Comparison of ENCODE assay signal across 1 cellular context in the genomic region with DNA sequence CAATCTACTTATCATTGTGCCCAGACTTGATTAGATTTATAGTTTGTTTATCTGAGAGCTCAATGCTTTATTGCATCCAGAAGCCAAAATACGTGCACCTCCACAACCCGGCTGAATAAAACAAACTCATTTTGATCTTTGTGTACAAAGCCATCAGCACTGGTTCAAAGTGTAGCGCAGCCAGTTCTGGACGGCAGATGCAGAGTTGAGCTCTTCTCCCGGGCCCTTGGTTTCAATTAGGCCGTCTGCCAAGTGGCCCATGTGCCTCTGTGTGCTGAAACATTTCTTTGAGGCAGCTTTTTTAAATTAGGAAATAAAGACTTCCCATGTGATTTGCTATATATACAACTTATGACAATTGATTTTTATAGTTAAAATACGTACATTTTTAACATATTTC.
A peak's percentile ranks its signal among the peaks of the same experiment; 100 is the strongest.
TF ChIP-seq lines count a peak whose summit lies in the region.

No MANE protein-coding gene starts in this region.

TF ChIP-seq in HepG2, 621 proteins besides CTCF, POLR2A, EP300 and RAD21 (continued from another document and continues in another):
- TF ChIP-seq, protein P1, sequence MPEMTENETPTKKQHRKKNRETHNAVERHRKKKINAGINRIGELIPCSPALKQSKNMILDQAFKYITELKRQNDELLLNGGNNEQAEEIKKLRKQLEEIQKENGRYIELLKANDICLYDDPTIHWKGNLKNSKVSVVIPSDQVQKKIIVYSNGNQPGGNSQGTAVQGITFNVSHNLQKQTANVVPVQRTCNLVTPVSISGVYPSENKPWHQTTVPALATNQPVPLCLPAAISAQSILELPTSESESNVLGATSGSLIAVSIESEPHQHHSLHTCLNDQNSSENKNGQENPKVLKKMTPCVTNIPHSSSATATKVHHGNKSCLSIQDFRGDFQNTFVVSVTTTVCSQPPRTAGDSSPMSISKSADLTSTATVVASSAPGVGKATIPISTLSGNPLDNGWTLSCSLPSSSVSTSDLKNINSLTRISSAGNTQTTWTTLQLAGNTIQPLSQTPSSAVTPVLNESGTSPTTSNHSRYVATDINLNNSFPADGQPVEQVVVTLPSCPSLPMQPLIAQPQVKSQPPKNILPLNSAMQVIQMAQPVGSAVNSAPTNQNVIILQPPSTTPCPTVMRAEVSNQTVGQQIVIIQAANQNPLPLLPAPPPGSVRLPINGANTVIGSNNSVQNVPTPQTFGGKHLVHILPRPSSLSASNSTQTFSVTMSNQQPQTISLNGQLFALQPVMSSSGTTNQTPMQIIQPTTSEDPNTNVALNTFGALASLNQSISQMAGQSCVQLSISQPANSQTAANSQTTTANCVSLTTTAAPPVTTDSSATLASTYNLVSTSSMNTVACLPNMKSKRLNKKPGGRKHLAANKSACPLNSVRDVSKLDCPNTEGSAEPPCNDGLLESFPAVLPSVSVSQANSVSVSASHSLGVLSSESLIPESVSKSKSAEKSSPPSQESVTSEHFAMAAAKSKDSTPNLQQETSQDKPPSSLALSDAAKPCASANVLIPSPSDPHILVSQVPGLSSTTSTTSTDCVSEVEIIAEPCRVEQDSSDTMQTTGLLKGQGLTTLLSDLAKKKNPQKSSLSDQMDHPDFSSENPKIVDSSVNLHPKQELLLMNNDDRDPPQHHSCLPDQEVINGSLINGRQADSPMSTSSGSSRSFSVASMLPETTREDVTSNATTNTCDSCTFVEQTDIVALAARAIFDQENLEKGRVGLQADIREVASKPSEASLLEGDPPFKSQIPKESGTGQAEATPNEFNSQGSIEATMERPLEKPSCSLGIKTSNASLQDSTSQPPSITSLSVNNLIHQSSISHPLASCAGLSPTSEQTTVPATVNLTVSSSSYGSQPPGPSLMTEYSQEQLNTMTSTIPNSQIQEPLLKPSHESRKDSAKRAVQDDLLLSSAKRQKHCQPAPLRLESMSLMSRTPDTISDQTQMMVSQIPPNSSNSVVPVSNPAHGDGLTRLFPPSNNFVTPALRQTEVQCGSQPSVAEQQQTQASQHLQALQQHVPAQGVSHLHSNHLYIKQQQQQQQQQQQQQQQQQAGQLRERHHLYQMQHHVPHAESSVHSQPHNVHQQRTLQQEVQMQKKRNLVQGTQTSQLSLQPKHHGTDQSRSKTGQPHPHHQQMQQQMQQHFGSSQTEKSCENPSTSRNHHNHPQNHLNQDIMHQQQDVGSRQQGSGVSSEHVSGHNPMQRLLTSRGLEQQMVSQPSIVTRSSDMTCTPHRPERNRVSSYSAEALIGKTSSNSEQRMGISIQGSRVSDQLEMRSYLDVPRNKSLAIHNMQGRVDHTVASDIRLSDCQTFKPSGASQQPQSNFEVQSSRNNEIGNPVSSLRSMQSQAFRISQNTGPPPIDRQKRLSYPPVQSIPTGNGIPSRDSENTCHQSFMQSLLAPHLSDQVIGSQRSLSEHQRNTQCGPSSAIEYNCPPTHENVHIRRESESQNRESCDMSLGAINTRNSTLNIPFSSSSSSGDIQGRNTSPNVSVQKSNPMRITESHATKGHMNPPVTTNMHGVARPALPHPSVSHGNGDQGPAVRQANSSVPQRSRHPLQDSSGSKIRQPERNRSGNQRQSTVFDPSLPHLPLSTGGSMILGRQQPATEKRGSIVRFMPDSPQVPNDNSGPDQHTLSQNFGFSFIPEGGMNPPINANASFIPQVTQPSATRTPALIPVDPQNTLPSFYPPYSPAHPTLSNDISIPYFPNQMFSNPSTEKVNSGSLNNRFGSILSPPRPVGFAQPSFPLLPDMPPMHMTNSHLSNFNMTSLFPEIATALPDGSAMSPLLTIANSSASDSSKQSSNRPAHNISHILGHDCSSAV (CRISPR knock-in tag; IDR thresholded peaks at IDR 0.05; ENCODE audit: borderline replicate concordance) = no peak
- TF ChIP-seq ZC3H4 (CRISPR knock-in tag; IDR thresholded peaks at IDR 0.05; ENCODE audit: borderline replicate concordance) (no peak), ZFP82 (CRISPR knock-in tag; IDR thresholded peaks at IDR 0.05; ENCODE audit: borderline replicate concordance) (no peak), CENPX (CRISPR knock-in tag; IDR thresholded peaks at IDR 0.05) (no peak), TCF7L2 (IDR thresholded peaks at IDR 0.05; ENCODE audit: low read depth, low read length) (no peak), SP5 (CRISPR knock-in tag; IDR thresholded peaks at IDR 0.05; ENCODE audit: borderline replicate concordance, low read depth) (no peak), ZBTB38 (CRISPR knock-in tag; IDR thresholded peaks at IDR 0.05) (no peak), ZNF703 (CRISPR knock-in tag; IDR thresholded peaks at IDR 0.05; ENCODE audit: borderline replicate concordance) (no peak), ZNF713 (CRISPR knock-in tag; IDR thresholded peaks at IDR 0.05) (no peak), FOXA1 (IDR thresholded peaks at IDR 0.05) (no peak), FOXA1 (CRISPR knock-in tag; IDR thresholded peaks at IDR 0.05) (peak; percentile 80), NONO (IDR thresholded peaks at IDR 0.05) (no peak), NONO (CRISPR knock-in tag; conservative IDR thresholded peaks at IDR 0.05) (no peak), NFE2 (CRISPR knock-in tag; IDR thresholded peaks at IDR 0.05) (no peak), ZNF30 (CRISPR knock-in tag; IDR thresholded peaks at IDR 0.05) (no peak), NFYB (CRISPR knock-in tag; IDR thresholded peaks at IDR 0.05) (no peak), SUZ12 (IDR thresholded peaks at IDR 0.05; ENCODE audit: low read depth, low read length) (no peak), ZNF83 (CRISPR knock-in tag; IDR thresholded peaks at IDR 0.05; ENCODE audit: borderline replicate concordance) (no peak), ZNF878 (CRISPR knock-in tag; IDR thresholded peaks at IDR 0.05) (no peak), ZNF484 (CRISPR knock-in tag; IDR thresholded peaks at IDR 0.05; ENCODE audit: borderline replicate concordance, low read depth) (no peak), YY1 (IDR thresholded peaks at IDR 0.05; ENCODE audit: insufficient read depth, insufficient replicate concordance, low read depth, low read length) (no peak), ZFP1 (CRISPR knock-in tag; IDR thresholded peaks at IDR 0.05) (no peak), ZNF441 (CRISPR knock-in tag; IDR thresholded peaks at IDR 0.05; ENCODE audit: borderline replicate concordance) (peak; percentile 55; the same call in 1 of the 2 replicates), ZNF674 (CRISPR knock-in tag; IDR thresholded peaks at IDR 0.05; ENCODE audit: low read depth) (no peak), SKI (IDR thresholded peaks at IDR 0.05; ENCODE audit: partially characterized antibody) (no peak), SIN3A (IDR thresholded peaks at IDR 0.05; ENCODE audit: borderline replicate concordance, low read depth, low read length) (no peak), MBNL3 (CRISPR knock-in tag; conservative IDR thresholded peaks at IDR 0.05) (no peak), MED8 (CRISPR knock-in tag; IDR thresholded peaks at IDR 0.05; ENCODE audit: insufficient replicate concordance) (no peak), FOXP1 (IDR thresholded peaks at IDR 0.05) (no peak), FOXP1 (CRISPR knock-in tag; IDR thresholded peaks at IDR 0.05) (peak; percentile 15; the same call in 1 of the 2 replicates), SALL1 (CRISPR knock-in tag; IDR thresholded peaks at IDR 0.05) (peak; percentile 34; the same call in 1 of the 2 replicates), DNMT1 (CRISPR knock-in tag; IDR thresholded peaks at IDR 0.05) (no peak)
- TF ChIP-seq, protein P2, sequence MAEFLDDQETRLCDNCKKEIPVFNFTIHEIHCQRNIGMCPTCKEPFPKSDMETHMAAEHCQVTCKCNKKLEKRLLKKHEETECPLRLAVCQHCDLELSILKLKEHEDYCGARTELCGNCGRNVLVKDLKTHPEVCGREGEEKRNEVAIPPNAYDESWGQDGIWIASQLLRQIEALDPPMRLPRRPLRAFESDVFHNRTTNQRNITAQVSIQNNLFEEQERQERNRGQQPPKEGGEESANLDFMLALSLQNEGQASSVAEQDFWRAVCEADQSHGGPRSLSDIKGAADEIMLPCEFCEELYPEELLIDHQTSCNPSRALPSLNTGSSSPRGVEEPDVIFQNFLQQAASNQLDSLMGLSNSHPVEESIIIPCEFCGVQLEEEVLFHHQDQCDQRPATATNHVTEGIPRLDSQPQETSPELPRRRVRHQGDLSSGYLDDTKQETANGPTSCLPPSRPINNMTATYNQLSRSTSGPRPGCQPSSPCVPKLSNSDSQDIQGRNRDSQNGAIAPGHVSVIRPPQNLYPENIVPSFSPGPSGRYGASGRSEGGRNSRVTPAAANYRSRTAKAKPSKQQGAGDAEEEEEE (CRISPR knock-in tag; IDR thresholded peaks at IDR 0.05; ENCODE audit: borderline replicate concordance) = no peak
- TF ChIP-seq, protein P3, sequence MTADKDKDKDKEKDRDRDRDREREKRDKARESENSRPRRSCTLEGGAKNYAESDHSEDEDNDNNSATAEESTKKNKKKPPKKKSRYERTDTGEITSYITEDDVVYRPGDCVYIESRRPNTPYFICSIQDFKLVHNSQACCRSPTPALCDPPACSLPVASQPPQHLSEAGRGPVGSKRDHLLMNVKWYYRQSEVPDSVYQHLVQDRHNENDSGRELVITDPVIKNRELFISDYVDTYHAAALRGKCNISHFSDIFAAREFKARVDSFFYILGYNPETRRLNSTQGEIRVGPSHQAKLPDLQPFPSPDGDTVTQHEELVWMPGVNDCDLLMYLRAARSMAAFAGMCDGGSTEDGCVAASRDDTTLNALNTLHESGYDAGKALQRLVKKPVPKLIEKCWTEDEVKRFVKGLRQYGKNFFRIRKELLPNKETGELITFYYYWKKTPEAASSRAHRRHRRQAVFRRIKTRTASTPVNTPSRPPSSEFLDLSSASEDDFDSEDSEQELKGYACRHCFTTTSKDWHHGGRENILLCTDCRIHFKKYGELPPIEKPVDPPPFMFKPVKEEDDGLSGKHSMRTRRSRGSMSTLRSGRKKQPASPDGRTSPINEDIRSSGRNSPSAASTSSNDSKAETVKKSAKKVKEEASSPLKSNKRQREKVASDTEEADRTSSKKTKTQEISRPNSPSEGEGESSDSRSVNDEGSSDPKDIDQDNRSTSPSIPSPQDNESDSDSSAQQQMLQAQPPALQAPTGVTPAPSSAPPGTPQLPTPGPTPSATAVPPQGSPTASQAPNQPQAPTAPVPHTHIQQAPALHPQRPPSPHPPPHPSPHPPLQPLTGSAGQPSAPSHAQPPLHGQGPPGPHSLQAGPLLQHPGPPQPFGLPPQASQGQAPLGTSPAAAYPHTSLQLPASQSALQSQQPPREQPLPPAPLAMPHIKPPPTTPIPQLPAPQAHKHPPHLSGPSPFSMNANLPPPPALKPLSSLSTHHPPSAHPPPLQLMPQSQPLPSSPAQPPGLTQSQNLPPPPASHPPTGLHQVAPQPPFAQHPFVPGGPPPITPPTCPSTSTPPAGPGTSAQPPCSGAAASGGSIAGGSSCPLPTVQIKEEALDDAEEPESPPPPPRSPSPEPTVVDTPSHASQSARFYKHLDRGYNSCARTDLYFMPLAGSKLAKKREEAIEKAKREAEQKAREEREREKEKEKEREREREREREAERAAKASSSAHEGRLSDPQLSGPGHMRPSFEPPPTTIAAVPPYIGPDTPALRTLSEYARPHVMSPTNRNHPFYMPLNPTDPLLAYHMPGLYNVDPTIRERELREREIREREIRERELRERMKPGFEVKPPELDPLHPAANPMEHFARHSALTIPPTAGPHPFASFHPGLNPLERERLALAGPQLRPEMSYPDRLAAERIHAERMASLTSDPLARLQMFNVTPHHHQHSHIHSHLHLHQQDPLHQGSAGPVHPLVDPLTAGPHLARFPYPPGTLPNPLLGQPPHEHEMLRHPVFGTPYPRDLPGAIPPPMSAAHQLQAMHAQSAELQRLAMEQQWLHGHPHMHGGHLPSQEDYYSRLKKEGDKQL (CRISPR knock-in tag; IDR thresholded peaks at IDR 0.05; ENCODE audit: low read depth) = peak; percentile 52; the same call in 1 of the 2 replicates
- TF ChIP-seq, protein P4, sequence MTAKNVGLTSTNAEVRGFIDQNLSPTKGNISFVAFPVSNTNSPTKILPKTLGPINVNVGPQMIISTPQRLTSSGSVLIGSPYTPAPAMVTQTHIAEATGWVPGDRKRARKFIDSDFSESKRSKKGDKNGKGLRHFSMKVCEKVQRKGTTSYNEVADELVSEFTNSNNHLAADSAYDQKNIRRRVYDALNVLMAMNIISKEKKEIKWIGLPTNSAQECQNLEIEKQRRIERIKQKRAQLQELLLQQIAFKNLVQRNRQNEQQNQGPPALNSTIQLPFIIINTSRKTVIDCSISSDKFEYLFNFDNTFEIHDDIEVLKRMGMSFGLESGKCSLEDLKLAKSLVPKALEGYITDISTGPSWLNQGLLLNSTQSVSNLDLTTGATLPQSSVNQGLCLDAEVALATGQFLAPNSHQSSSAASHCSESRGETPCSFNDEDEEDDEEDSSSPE (CRISPR knock-in tag; IDR thresholded peaks at IDR 0.05) = no peak
- TF ChIP-seq, protein P5, sequence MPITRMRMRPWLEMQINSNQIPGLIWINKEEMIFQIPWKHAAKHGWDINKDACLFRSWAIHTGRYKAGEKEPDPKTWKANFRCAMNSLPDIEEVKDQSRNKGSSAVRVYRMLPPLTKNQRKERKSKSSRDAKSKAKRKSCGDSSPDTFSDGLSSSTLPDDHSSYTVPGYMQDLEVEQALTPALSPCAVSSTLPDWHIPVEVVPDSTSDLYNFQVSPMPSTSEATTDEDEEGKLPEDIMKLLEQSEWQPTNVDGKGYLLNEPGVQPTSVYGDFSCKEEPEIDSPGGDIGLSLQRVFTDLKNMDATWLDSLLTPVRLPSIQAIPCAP (CRISPR knock-in tag; IDR thresholded peaks at IDR 0.05; ENCODE audit: low read depth) = no peak
- TF ChIP-seq, protein P6, sequence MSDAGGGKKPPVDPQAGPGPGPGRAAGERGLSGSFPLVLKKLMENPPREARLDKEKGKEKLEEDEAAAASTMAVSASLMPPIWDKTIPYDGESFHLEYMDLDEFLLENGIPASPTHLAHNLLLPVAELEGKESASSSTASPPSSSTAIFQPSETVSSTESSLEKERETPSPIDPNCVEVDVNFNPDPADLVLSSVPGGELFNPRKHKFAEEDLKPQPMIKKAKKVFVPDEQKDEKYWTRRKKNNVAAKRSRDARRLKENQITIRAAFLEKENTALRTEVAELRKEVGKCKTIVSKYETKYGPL (CRISPR knock-in tag; IDR thresholded peaks at IDR 0.05) = no peak
- TF ChIP-seq, protein P7, sequence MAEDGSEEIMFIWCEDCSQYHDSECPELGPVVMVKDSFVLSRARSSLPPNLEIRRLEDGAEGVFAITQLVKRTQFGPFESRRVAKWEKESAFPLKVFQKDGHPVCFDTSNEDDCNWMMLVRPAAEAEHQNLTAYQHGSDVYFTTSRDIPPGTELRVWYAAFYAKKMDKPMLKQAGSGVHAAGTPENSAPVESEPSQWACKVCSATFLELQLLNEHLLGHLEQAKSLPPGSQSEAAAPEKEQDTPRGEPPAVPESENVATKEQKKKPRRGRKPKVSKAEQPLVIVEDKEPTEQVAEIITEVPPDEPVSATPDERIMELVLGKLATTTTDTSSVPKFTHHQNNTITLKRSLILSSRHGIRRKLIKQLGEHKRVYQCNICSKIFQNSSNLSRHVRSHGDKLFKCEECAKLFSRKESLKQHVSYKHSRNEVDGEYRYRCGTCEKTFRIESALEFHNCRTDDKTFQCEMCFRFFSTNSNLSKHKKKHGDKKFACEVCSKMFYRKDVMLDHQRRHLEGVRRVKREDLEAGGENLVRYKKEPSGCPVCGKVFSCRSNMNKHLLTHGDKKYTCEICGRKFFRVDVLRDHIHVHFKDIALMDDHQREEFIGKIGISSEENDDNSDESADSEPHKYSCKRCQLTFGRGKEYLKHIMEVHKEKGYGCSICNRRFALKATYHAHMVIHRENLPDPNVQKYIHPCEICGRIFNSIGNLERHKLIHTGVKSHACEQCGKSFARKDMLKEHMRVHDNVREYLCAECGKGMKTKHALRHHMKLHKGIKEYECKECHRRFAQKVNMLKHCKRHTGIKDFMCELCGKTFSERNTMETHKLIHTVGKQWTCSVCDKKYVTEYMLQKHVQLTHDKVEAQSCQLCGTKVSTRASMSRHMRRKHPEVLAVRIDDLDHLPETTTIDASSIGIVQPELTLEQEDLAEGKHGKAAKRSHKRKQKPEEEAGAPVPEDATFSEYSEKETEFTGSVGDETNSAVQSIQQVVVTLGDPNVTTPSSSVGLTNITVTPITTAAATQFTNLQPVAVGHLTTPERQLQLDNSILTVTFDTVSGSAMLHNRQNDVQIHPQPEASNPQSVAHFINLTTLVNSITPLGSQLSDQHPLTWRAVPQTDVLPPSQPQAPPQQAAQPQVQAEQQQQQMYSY (CRISPR knock-in tag; IDR thresholded peaks at IDR 0.05) = no peak
